In genomic region chr15:43913941-43914340, GRCh38 we compare ENCODE assay signal across 2 cellular contexts.
TF ChIP-seq lines count a peak whose summit lies in the region.

No MANE protein-coding gene starts in this region.

TF ChIP-seq in SK-N-SH, 30 proteins besides CTCF, POLR2A, EP300 and RAD21 (continued from another document):
- no peak for TF ChIP-seq IRF3 (IDR thresholded peaks at IDR 0.05; ENCODE audit: low read depth, low read length)
- TF ChIP-seq TAF1 (IDR thresholded peaks at IDR 0.05; ENCODE audit: borderline replicate concordance, low read depth, low read length): no peak
- TF ChIP-seq EZH2phosphoT487 (IDR thresholded peaks at IDR 0.05; ENCODE audit: borderline replicate concordance, low read depth): no peak
- no peak for TF ChIP-seq MAX (IDR thresholded peaks at IDR 0.05; ENCODE audit: low read depth)
- TF ChIP-seq PBX3 (IDR thresholded peaks at IDR 0.05): no peak
- no peak for TF ChIP-seq GABPA (IDR thresholded peaks at IDR 0.05; ENCODE audit: low read depth)
- TF ChIP-seq NFIC (IDR thresholded peaks at IDR 0.05; ENCODE audit: borderline replicate concordance): no peak
- TF ChIP-seq FOSL2 (IDR thresholded peaks at IDR 0.05; ENCODE audit: borderline replicate concordance, low read depth): no peak
- no peak for TF ChIP-seq SMC3 (IDR thresholded peaks at IDR 0.05; ENCODE audit: low read depth, low read length)
- no peak for TF ChIP-seq ZBTB33 (IDR thresholded peaks at IDR 0.05; ENCODE audit: borderline replicate concordance, low read depth)
- no peak for TF ChIP-seq SIN3A (IDR thresholded peaks at IDR 0.05; ENCODE audit: borderline replicate concordance, low read depth, low read length)
- TF ChIP-seq YY1 (IDR thresholded peaks at IDR 0.05; ENCODE audit: low read depth): no peak
TF ChIP-seq in SK-N-SH: peak in this region for 0.

TF ChIP-seq in SK-N-SH treated with all-trans-retinoic acid at 6 μM for 48 hours, 23 proteins besides CTCF, POLR2A, EP300 and RAD21 (continued from another document):
- TF ChIP-seq TSHZ2 (CRISPR knock-in tag; IDR thresholded peaks at IDR 0.05) (no peak), RARB (CRISPR knock-in tag; IDR thresholded peaks at IDR 0.05) (no peak), TOX (CRISPR knock-in tag; IDR thresholded peaks at IDR 0.05; ENCODE audit: borderline replicate concordance) (no peak), CSDC2 (CRISPR knock-in tag; IDR thresholded peaks at IDR 0.05) (no peak), PATZ1 (CRISPR knock-in tag; IDR thresholded peaks at IDR 0.05; ENCODE audit: borderline replicate concordance) (no peak), ZNF565 (CRISPR knock-in tag; conservative IDR thresholded peaks at IDR 0.05; ENCODE audit: low read depth) (no peak), CSRNP3 (CRISPR knock-in tag; IDR thresholded peaks at IDR 0.05) (no peak), ZNF70 (CRISPR knock-in tag; IDR thresholded peaks at IDR 0.05) (no peak), ESRRG (CRISPR knock-in tag; IDR thresholded peaks at IDR 0.05) (no peak), PPARA (CRISPR knock-in tag; IDR thresholded peaks at IDR 0.05; ENCODE audit: borderline replicate concordance) (no peak), POU6F1 (CRISPR knock-in tag; IDR thresholded peaks at IDR 0.05; ENCODE audit: borderline replicate concordance, low read depth) (no peak), ZFP3 (CRISPR knock-in tag; IDR thresholded peaks at IDR 0.05) (no peak), TCF4 (CRISPR knock-in tag; IDR thresholded peaks at IDR 0.05; ENCODE audit: borderline replicate concordance) (no peak)
